Comparison of ENCODE assay signal across 8 cellular contexts in genomic region chr5:9498541-9499497, GRCh38. TPM values are rescaled to one million over a fixed set of nuclear protein-coding genes. Genes with fewer than 3 reads are reported as not detected.
DNase-seq lines count a peak whose midpoint lies in the region; ATAC-seq, FAIRE-seq and TF ChIP-seq lines count a peak whose summit lies in the region.

No MANE protein-coding gene starts in this region.

- H3K36me3 ChIP-seq in heart right ventricle (no peaks in the 10 kb centered on the region), right atrium auricular region (no peaks in the 10 kb centered on the region), Loucy (ENCODE audit: insufficient read depth, low read length) (no peaks in the 10 kb centered on the region), brain microvascular endothelial cell (replicated peaks) (no peaks in the 10 kb centered on the region), small intestine (ENCODE audit: control insufficient read depth in 2 of 2, insufficient read depth in 2 of 2, low read length in 2 of 2) (no peaks in the 10 kb centered on the region)

- H4K20me1 ChIP-seq in Loucy (ENCODE audit: insufficient read depth, low read length, poor library complexity, severe bottlenecking): no peaks in the 10 kb centered on the region

- FAIRE-seq in small intestine (lab: Jason Lieb, UNC): no peak

- H3K27ac ChIP-seq in heart right ventricle (peak overlapping the region in 1 of 10 donors; percentile 28), right atrium auricular region (no peak overlapping the region), brain microvascular endothelial cell (no peak overlapping the region), small intestine (ENCODE audit: low read depth in 1 of 2, low read length in 1 of 2) (no peak overlapping the region)

- H3K9me2 ChIP-seq in Loucy (replicated peaks; ENCODE audit: low read depth, low read length): no peaks in the 10 kb centered on the region

- no peak overlapping the region for H2AFZ ChIP-seq in Loucy (ENCODE audit: low read length)

- H3K4me2 ChIP-seq in Loucy (ENCODE audit: low read depth, low read length, poor library complexity, severe bottlenecking): no peak overlapping the region

- peak in 7 of 9 donors; percentile 13 to 45 (median 30) for TF ChIP-seq CTCF in heart right ventricle (IDR thresholded peaks at IDR 0.05)
- peak in 1 of 2 donors; percentile 37 for TF ChIP-seq CTCF in right atrium auricular region (IDR thresholded peaks at IDR 0.05)
- peak; percentile 59 for TF ChIP-seq CTCF in Loucy (conservative IDR thresholded peaks at IDR 0.05; ENCODE audit: low read length)
- peak; percentile 78 for TF ChIP-seq CTCF in brain microvascular endothelial cell (IDR thresholded peaks at IDR 0.05; ENCODE audit: low read depth, low read length, missing control alignments)

- intact Hi-C loops in heart right ventricle (cut with DNase I): loop anchor here in 1 of 10 donors (10.0 kb wide), 1 partner anchor 134 kb away; no protein-coding TSS in a partner anchor

- H3K4me1 ChIP-seq in heart right ventricle: peaks cover 0 to 66% (median 34%) of the 10 kb centered on the region in 9 donors
- peaks cover 0 to 15% of the 10 kb centered on the region in 2 donors for H3K4me1 ChIP-seq in right atrium auricular region
- H3K4me1 ChIP-seq in Loucy (ENCODE audit: insufficient read depth, low read length, poor library complexity, severe bottlenecking): no peaks in the 10 kb centered on the region
- H3K4me1 ChIP-seq in small intestine (ENCODE audit: control insufficient read depth in 2 of 2, insufficient read depth in 1 of 2, low read depth in 1 of 2, low read length in 1 of 2): no peaks in the 10 kb centered on the region

- H3K79me2 ChIP-seq in Loucy (ENCODE audit: insufficient read depth, low read length): no peaks in the 10 kb centered on the region

- H3K9me3 ChIP-seq in heart right ventricle (no peaks in the 10 kb centered on the region), right atrium auricular region (no peaks in the 10 kb centered on the region), Loucy (ENCODE audit: insufficient read depth, low read depth, low read length) (no peaks in the 10 kb centered on the region), small intestine (ENCODE audit: control insufficient read depth, low read depth) (no peaks in the 10 kb centered on the region)

- no peaks in the 10 kb centered on the region for H3F3A ChIP-seq in Loucy (ENCODE audit: low read depth)

- no peaks in the 10 kb centered on the region for H3K27me3 ChIP-seq in heart right ventricle
- H3K27me3 ChIP-seq in right atrium auricular region: no peaks in the 10 kb centered on the region
- H3K27me3 ChIP-seq in Loucy (ENCODE audit: insufficient read depth, low read length, poor library complexity, severe bottlenecking): no peaks in the 10 kb centered on the region
- H3K27me3 ChIP-seq in brain microvascular endothelial cell (replicated peaks): no peaks in the 10 kb centered on the region
- no peaks in the 10 kb centered on the region for H3K27me3 ChIP-seq in small intestine (ENCODE audit: control insufficient read depth in 2 of 2, insufficient read depth in 2 of 2, low read length in 2 of 2)

- H3K4me3 ChIP-seq in heart right ventricle: no peak overlapping the region
- no peak overlapping the region for H3K4me3 ChIP-seq in right atrium auricular region
- no peak overlapping the region for H3K4me3 ChIP-seq in Loucy (ENCODE audit: low read length, poor library complexity, severe bottlenecking)
- H3K4me3 ChIP-seq in brain microvascular endothelial cell (ENCODE audit: low read depth, low read length): no peak overlapping the region
- no peak overlapping the region for H3K4me3 ChIP-seq in small intestine (ENCODE audit: low read depth in 1 of 2, low read length in 2 of 2)

- in situ Hi-C loops in brain microvascular endothelial cell (cut with HindIII; ENCODE audit: low pct_ligation_motif_present, low sequenced_read_pairs): no loop called here

- ATAC-seq in heart right ventricle (no peak), GM21717 (IDR thresholded peaks at IDR 0.05; ENCODE audit: unreplicated experiment) (no peak), HG03196 (IDR thresholded peaks at IDR 0.05; ENCODE audit: unreplicated experiment) (no peak)

- 84 to 90% methylated on average over 14 of the region's 14 CpGs for WGBS in heart right ventricle, 2 donors
- WGBS in small intestine, 3 donors: 89 to 93% (median 90%) methylated on average over 14 of the region's 14 CpGs

- DNase-seq in heart right ventricle: no peak
- no peak for DNase-seq in right atrium auricular region (ENCODE audit: low spot score)
- DNase-seq in brain microvascular endothelial cell: peak; percentile 31
- peak; percentile 17 for DNase-seq in small intestine
- DNase-seq in ureter (ENCODE audit: low spot score): no peak

- no peak overlapping the region for H3K9ac ChIP-seq in Loucy (ENCODE audit: low read depth, low read length, poor library complexity, severe bottlenecking)

RNA-seq across cellular contexts. Expression of gene SEMA5A, which starts 47.1 kb away (rescaled TPM):
- total RNA-seq in heart right ventricle: 10 to 100 TPM; 25.7 to 71.5 (median 49.9) TPM
- polyA plus RNA-seq in heart right ventricle: 1 to 10 TPM; 1.9 to 4.0 TPM
- 10 to 100 TPM; 14.1 to 26.2 TPM for total RNA-seq in right atrium auricular region
- 1 to 10 TPM in 1 of 3 donors, under 1 TPM in 2; 0.45 to 1.9 (median 0.54) TPM for polyA plus RNA-seq in small intestine
- 57.0 TPM for total RNA-seq in ureter

Comparison
In these comparisons a context has a peak if more than half of its experiments do, and no peak if none do; other contexts are left out.
1. DNase-seq: peak in brain microvascular endothelial cell (single experiment) and small intestine (single experiment); none in heart right ventricle (0 of 2), right atrium auricular region (single experiment) and ureter (single experiment).